ENCODE assay signal across 15 cellular contexts in genomic region chr14:63890553-63890952, GRCh38. TPM values are rescaled to one million over a fixed set of nuclear protein-coding genes. Genes with fewer than 3 reads are reported as not detected.
DNase-seq lines count a peak whose midpoint lies in the region; ATAC-seq and TF ChIP-seq lines count a peak whose summit lies in the region.
"Had no signal": no experiment of that assay in that cellular context is flagged by ENCODE, and none has a peak within 500 bp of the region (broad histone marks: within the 10 kb centered on the region; RNA-seq: fewer than 3 reads in every experiment).

No MANE protein-coding gene starts in this region.

- ATAC-seq in HG03175 (IDR thresholded peaks at IDR 0.05; ENCODE audit: unreplicated experiment) (no peak), HG02623 (IDR thresholded peaks at IDR 0.05; ENCODE audit: unreplicated experiment) (no peak)
- ATAC-seq: HCT116, K562 had no signal

- H3K4me3 ChIP-seq in suprapubic skin: no peak overlapping the region
- H3K4me3 ChIP-seq: K562 had no signal

- H3K4me1 Mint-ChIP-seq in immature natural killer cell: peaks cover 38 to 66% of the 10 kb centered on the region in 2 donors

- TF ChIP-seq CTCF in suprapubic skin (IDR thresholded peaks at IDR 0.05): no peak

- no peaks in the 10 kb centered on the region for H3K9me3 ChIP-seq in suprapubic skin

- peaks cover 51% of the 10 kb centered on the region for H3K4me1 ChIP-seq in suprapubic skin

- peaks cover 0 to 4% (median 0%) of the 10 kb centered on the region in 3 donors for H3K36me3 Mint-ChIP-seq in immature natural killer cell
- H3K36me3 Mint-ChIP-seq: naive B cell had no signal

- H3K27me3 ChIP-seq in suprapubic skin: no peaks in the 10 kb centered on the region

- no peaks in the 10 kb centered on the region for H3K36me3 ChIP-seq in suprapubic skin

- DNase-seq in NCI-H1092 (lab: John Stamatoyannopoulos, UW) (peak; percentile 15), NCI-H1092 treated with DMSO at 0.1 percent for 48 hours (lab: John Stamatoyannopoulos, UW) (no peak), astrocyte of the hippocampus (ENCODE audit: low read depth, low spot score) (peak; percentile 25), immature natural killer cell (no peak), suprapubic skin (ENCODE audit: low spot score in 2 of 2) (no peak)
- no peak for DNase-seq in stimulated activated CD8-positive, alpha-beta memory T cell treated with anti-CD3 and anti-CD28 coated beads, Interleukin-4, amount 100 ng/mL, for 48 hours
- DNase-seq: 8988T; naive B cell; NCI-H187; NK-92 treated with Interleukin-12 subunit alpha and Interleukin-12 subunit beta, amount 100 ng/mL, for 24 hours had no signal

- H3K9me3 Mint-ChIP-seq in immature natural killer cell: no peaks in the 10 kb centered on the region
- H3K9me3 Mint-ChIP-seq: activated T-helper 2 cell treated with anti-CD3 and anti-CD28 coated beads, Interferon-gamma antibody, Interleukin-2, Interleukin-4, amounts not matched to agents 10 μg/mL and 5 μg/mL and 100 μg/mL, durations not matched to agents 14 hours and 24 hours and 36 hours; naive B cell had no signal

- H3K27me3 Mint-ChIP-seq in immature natural killer cell (ENCODE audit: low read depth in 3 of 3): no peaks in the 10 kb centered on the region
- H3K27me3 Mint-ChIP-seq: naive B cell had no signal

- no peak for TF ChIP-seq POLR2A in suprapubic skin (IDR thresholded peaks at IDR 0.05)

- H3K27ac Mint-ChIP-seq in immature natural killer cell: peak overlapping the region; percentile 23 to 70 (median 54)
- H3K27ac Mint-ChIP-seq: activated T-helper 2 cell treated with anti-CD3 and anti-CD28 coated beads, Interferon-gamma antibody, Interleukin-2, Interleukin-4, amounts not matched to agents 10 μg/mL and 5 μg/mL and 100 μg/mL, durations not matched to agents 14 hours and 24 hours and 36 hours had no signal

- H3K4me3 Mint-ChIP-seq in immature natural killer cell: no peak overlapping the region

- peak overlapping the region; percentile 24 for H3K27ac ChIP-seq in suprapubic skin

- 59% methylated on average over 1 of the region's 1 CpG for WGBS in suprapubic skin

- TF ChIP-seq EP300 in suprapubic skin (IDR thresholded peaks at IDR 0.05): no peak

RNA-seq across cellular contexts. Expression of gene SYNE2, which starts 37.7 kb away (rescaled TPM):
- polyA plus RNA-seq in immature natural killer cell: 100 to 1,000 TPM in 1 of 3 donors, 10 to 100 TPM in 2; 14.0 to 116 (median 20.0) TPM
- total RNA-seq in suprapubic skin: 100 to 1,000 TPM; 234 to 658 (median 244) TPM

Comparison
In these comparisons a context has a peak if more than half of its experiments do, and no peak if none do; other contexts are left out.
1. DNase-seq: peak in NCI-H1092 (single experiment) and astrocyte of the hippocampus (single experiment); none in NCI-H1092 treated with DMSO at 0.1 percent for 48 hours (single experiment), immature natural killer cell (0 of 3), suprapubic skin (0 of 2) and stimulated activated CD8-positive, alpha-beta memory T cell treated with anti-CD3 and anti-CD28 coated beads, Interleukin-4, amount 100 ng/mL, for 48 hours (single experiment).